In the genomic region with DNA sequence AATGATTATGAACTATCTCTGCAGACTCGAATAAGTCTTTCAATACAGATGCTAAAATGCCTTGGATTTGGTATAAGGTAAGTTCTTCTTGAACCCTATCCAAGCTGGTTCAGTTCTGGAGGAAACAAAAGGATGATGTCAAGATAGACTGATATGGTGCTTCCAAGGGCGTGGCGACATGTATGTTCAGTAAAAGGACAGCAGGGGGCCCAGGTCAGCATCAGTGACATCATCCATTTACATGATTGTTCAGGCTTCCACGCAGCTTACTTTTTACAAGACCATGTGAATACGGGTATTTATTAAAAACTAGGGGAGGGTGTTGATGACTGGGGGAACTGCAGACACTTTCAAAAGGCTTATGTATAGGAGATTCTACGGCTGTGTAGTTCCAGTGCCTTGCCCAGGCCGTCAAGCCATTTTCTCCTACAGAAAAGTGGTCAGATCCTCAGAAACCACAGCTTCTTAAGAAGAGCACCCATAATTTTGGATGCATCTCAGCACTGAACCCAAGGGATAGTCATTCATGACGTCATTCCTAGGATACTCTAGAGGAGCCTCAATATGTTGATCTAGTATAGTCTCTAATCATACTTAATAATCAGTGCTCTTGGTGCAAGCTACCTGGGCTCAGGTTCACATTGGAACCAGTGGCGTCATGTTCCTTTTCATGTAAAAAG, we compare ENCODE assay signal across 9 cellular contexts.
DNase-seq lines count a peak whose midpoint lies in the region; ATAC-seq and TF ChIP-seq lines count a peak whose summit lies in the region.
"Had no signal": no experiment of that assay in that cellular context is flagged by ENCODE, and none has a peak within 500 bp of the region (broad histone marks: within the 10 kb centered on the region; RNA-seq: fewer than 3 reads in every experiment).

No MANE protein-coding gene starts in this region.

- no peak overlapping the region for H3K4me3 Mint-ChIP-seq in Calu3 (ENCODE audit: low read depth, unreplicated experiment)
- no peak overlapping the region for H3K4me3 Mint-ChIP-seq in T-cell

- intact Hi-C loops in Calu3 (cut with micrococcal nuclease; ENCODE audit: unreplicated experiment), result no loop called here
- intact Hi-C loops in left ventricle myocardium superior (cut with micrococcal nuclease), result no loop called here
- intact Hi-C loops in left colon (cut with DNase I, micrococcal nuclease), result no loop called here

- no peak overlapping the region for H3K4me3 ChIP-seq in epithelial cell of proximal tubule (ENCODE audit: low read depth, low read length)
- H3K4me3 ChIP-seq: SK-N-MC had no signal

- ATAC-seq in GM19351 (IDR thresholded peaks at IDR 0.05; ENCODE audit: unreplicated experiment) (peak; percentile 53), GM18873 (IDR thresholded peaks at IDR 0.05; ENCODE audit: low FRiP score, unreplicated experiment) (no peak), T-cell (replicated peaks in 1 of 4) (no peak), left ventricle myocardium superior (no peak), left colon (no peak)

- no peaks in the 10 kb centered on the region for H3K9me3 Mint-ChIP-seq in Calu3 (ENCODE audit: low read depth, unreplicated experiment)
- no peaks in the 10 kb centered on the region for H3K9me3 Mint-ChIP-seq in T-cell

- no TSS peak for BruUV-seq in Calu3 (replicated peaks; lab: Mats Ljungman, UMichigan)

- H3K27ac Mint-ChIP-seq in Calu3 (ENCODE audit: unreplicated experiment) (no peak overlapping the region), T-cell (no peak overlapping the region)

- CTCF ChIA-PET in Calu3 (lab: Charles Lee), result no interaction called here
- CTCF ChIA-PET in T-cell (lab: Charles Lee), result interaction anchor here in 1 of 2 donors (1.2 kb wide), 1 partner anchor 117 kb away, joined by 3 read pairs; no protein-coding TSS in a partner anchor

- peaks cover 35% of the 10 kb centered on the region for H3K27me3 Mint-ChIP-seq in Calu3 (ENCODE audit: unreplicated experiment)
- no peaks in the 10 kb centered on the region for H3K27me3 Mint-ChIP-seq in T-cell

- H3K36me3 Mint-ChIP-seq in Calu3 (ENCODE audit: insufficient read depth, unreplicated experiment), result no peaks in the 10 kb centered on the region
- H3K36me3 Mint-ChIP-seq in T-cell, result no peaks in the 10 kb centered on the region

- POLR2A ChIA-PET in T-cell (lab: Charles Lee), result interaction anchor here in 1 of 2 donors (0.7 kb wide), 1 partner anchor 522 kb away, joined by 3 read pairs; no protein-coding TSS in a partner anchor

- TF ChIP-seq CTCF in Calu3 (IDR thresholded peaks at IDR 0.05; ENCODE audit: unreplicated experiment) (no peak), epithelial cell of proximal tubule (conservative IDR thresholded peaks at IDR 0.05; ENCODE audit: low read depth, low read length) (peak; percentile 35)

- no peaks in the 10 kb centered on the region for H3K4me1 Mint-ChIP-seq in Calu3 (ENCODE audit: low read depth, unreplicated experiment)
- H3K4me1 Mint-ChIP-seq in T-cell, result peaks cover 53 to 75% (median 73%) of the 10 kb centered on the region in 3 donors

- DNase-seq in Calu3 (peak; percentile 7), NCI-H524 treated with DMSO at 0.1 percent for 48 hours (lab: John Stamatoyannopoulos, UW) (peak; percentile 37), epithelial cell of proximal tubule (ENCODE audit: low read depth) (no peak), T-cell (no peak), left ventricle myocardium superior (no peak), left colon (no peak)

Comparison
In these comparisons a context has a peak if more than half of its experiments do, and no peak if none do; other contexts are left out.
1. DNase-seq: peak in Calu3 (single experiment) and NCI-H524 treated with DMSO at 0.1 percent for 48 hours (single experiment); none in epithelial cell of proximal tubule (single experiment), T-cell (0 of 34), left ventricle myocardium superior (single experiment) and left colon (0 of 2).